Comparison of ENCODE assay signal across 13 cellular contexts in the genomic region with DNA sequence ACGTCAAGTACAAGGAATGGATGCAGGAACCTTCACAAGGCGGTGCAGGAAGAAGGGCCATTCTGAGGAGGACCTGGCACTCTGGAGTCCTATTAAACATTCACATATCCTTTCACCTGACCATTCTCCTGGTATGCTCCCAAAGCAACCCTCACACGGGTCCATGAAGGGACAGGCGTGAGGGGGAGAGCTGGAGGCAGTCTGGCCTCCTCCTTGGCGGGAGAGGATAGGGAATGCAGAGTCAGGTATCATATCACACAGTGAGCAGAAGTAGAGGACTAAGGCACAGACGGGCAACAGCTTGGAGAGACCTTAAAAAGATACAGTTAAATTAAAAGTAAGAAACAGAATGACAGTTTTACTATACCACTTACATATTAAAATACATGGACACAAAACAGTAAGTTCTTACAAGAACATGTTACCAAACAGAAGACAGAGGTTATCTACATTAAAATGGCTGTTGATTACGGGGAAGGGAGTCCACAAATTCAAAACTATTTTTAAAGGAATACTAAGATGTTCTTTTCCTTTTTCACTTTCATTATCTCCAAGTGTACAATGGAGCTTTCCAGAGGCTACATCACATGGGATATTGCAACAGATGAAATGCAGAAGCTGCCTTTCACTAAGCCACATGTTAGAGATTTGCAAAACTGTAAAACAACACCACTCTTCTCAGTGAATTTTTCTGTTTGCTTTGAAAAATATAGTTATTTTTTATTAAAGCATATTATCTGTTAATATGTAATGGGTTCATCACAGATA. TPM values are rescaled to one million over a fixed set of nuclear protein-coding genes. Genes with fewer than 3 reads are reported as not detected.
DNase-seq lines count a peak whose midpoint lies in the region; ATAC-seq and TF ChIP-seq lines count a peak whose summit lies in the region.
"Had no signal": no experiment of that assay in that cellular context is flagged by ENCODE, and none has a peak within 500 bp of the region (broad histone marks: within the 10 kb centered on the region; RNA-seq: fewer than 3 reads in every experiment).

No MANE protein-coding gene starts in this region.

- 88% methylated on average over 7 of the region's 7 CpGs for WGBS in mammary epithelial cell (ENCODE audit: low coverage, missing lambda C conversion rate)

- H3K9me3 ChIP-seq in mammary epithelial cell (replicated peaks; ENCODE audit: insufficient read depth, low read length) = no peaks in the 10 kb centered on the region
- H3K9me3 ChIP-seq in mucosa of rectum (ENCODE audit: control insufficient read depth in 2 of 2, low read length in 2 of 2) = no peaks in the 10 kb centered on the region
- no peaks in the 10 kb centered on the region for H3K9me3 ChIP-seq in vagina
- H3K9me3 ChIP-seq: colonic mucosa had no signal

- H3K4me1 Mint-ChIP-seq in MCF 10A (ENCODE audit: insufficient read depth, unreplicated experiment) = peaks cover 4% of the 10 kb centered on the region
- H3K4me1 Mint-ChIP-seq in central memory CD8-positive, alpha-beta T cell = peaks cover 52% of the 10 kb centered on the region

- TF ChIP-seq POLR2A in vagina (IDR thresholded peaks at IDR 0.05) = no peak

- H3K4me2 ChIP-seq in mammary epithelial cell (ENCODE audit: insufficient read depth, low read depth, low read length) = no peak overlapping the region

- no peak overlapping the region for H3K27ac ChIP-seq in mammary epithelial cell (ENCODE audit: insufficient read depth, low read depth, low read length)
- peak overlapping the region; percentile 11 for H3K27ac ChIP-seq in mucosa of rectum (ENCODE audit: low read depth in 2 of 2, low read length in 2 of 2)
- peak overlapping the region; percentile 70 for H3K27ac ChIP-seq in vagina
- H3K27ac ChIP-seq: C4-2B, colonic mucosa had no signal

- H3K27me3 ChIP-seq in mammary epithelial cell (ENCODE audit: insufficient read depth, low read length) (no peaks in the 10 kb centered on the region), mucosa of rectum (ENCODE audit: control insufficient read depth in 2 of 2, insufficient read depth in 2 of 2, low read length in 2 of 2) (no peaks in the 10 kb centered on the region), vagina (no peaks in the 10 kb centered on the region)
- H3K27me3 ChIP-seq: colonic mucosa had no signal

- in situ Hi-C loops in mammary epithelial cell (cut with MboI; ENCODE audit: low sequenced_read_pairs in 2 of 2) = no loop called here

- no peaks in the 10 kb centered on the region for H3K27me3 Mint-ChIP-seq in MCF 10A (ENCODE audit: insufficient read depth, unreplicated experiment)
- H3K27me3 Mint-ChIP-seq in central memory CD8-positive, alpha-beta T cell = no peaks in the 10 kb centered on the region

- DNase-seq in MCF 10A (ENCODE audit: unreplicated experiment) (no peak), mammary epithelial cell (no peak), vagina (ENCODE audit: extremely low spot score in 2 of 2) (no peak), NCI-H345 (lab: John Stamatoyannopoulos, UW) (no peak), dermis blood vessel endothelial cell (no peak)
- DNase-seq in central memory CD8-positive, alpha-beta T cell (ENCODE audit: low spot score in 2 of 2) = no peak
- DNase-seq: colonic mucosa, GOT3, NCI-H1930, SHP77 treated with DMSO at 0.1 percent for 48 hours had no signal

- H3K9me3 Mint-ChIP-seq in MCF 10A (ENCODE audit: unreplicated experiment) = no peaks in the 10 kb centered on the region
- H3K9me3 Mint-ChIP-seq in central memory CD8-positive, alpha-beta T cell = no peaks in the 10 kb centered on the region

- intact Hi-C loops in MCF 10A (cut with micrococcal nuclease) = loop anchor here (10.0 kb wide), 1 partner anchor 57 kb away; the partner anchor contains the start of gene XPO6
- intact Hi-C loops in mammary epithelial cell (cut with micrococcal nuclease) = no loop called here
- intact Hi-C loops in vagina (cut with DNase I) = no loop called here

- no peaks in the 10 kb centered on the region for H4K20me1 ChIP-seq in mammary epithelial cell (ENCODE audit: insufficient read depth, low read length)

- POLR2A ChIA-PET in MCF 10A (lab: Yijun Ruan, JAX) = interaction anchor here (1.5 kb wide), 1 partner anchor 34 kb away, joined by 6 read pairs; no protein-coding TSS in a partner anchor

- H3K36me3 Mint-ChIP-seq in MCF 10A (ENCODE audit: insufficient read depth, unreplicated experiment) = peaks cover 77% of the 10 kb centered on the region
- peaks cover 39% of the 10 kb centered on the region for H3K36me3 Mint-ChIP-seq in central memory CD8-positive, alpha-beta T cell (ENCODE audit: insufficient read depth)

- H3K36me3 ChIP-seq in mammary epithelial cell (ENCODE audit: insufficient read depth, low read length) (peaks cover 29% of the 10 kb centered on the region), mucosa of rectum (ENCODE audit: control insufficient read depth in 2 of 2, insufficient read depth in 2 of 2, low read length in 2 of 2) (peaks cover 18 to 30% of the 10 kb centered on the region in 2 donors), vagina (peaks cover 0 to 14% of the 10 kb centered on the region in 2 donors)

- TF ChIP-seq CTCF in MCF 10A (IDR thresholded peaks at IDR 0.05; ENCODE audit: unreplicated experiment) (no peak), mammary epithelial cell (conservative IDR thresholded peaks at IDR 0.05 in 1 of 2, IDR thresholded peaks at IDR 0.05 in 1 of 2; ENCODE audit: extremely low read depth in 1 of 2, insufficient read depth in 1 of 2, low read depth in 1 of 2, low read length in 2 of 2) (no peak), vagina (IDR thresholded peaks at IDR 0.05) (no peak)

- ATAC-seq in central memory CD8-positive, alpha-beta T cell (replicated peaks; ENCODE audit: extremely low read depth, poor library complexity, severe bottlenecking) = no peak
- no peak for ATAC-seq in HG03432 (IDR thresholded peaks at IDR 0.05; ENCODE audit: unreplicated experiment)

- H3K4me3 Mint-ChIP-seq in MCF 10A (ENCODE audit: unreplicated experiment) = no peak overlapping the region
- no peak overlapping the region for H3K4me3 Mint-ChIP-seq in central memory CD8-positive, alpha-beta T cell

- peaks cover 83% of the 10 kb centered on the region for H3K79me2 ChIP-seq in mammary epithelial cell (ENCODE audit: insufficient read depth, low read length)

- BruUV-seq in MCF 10A (replicated peaks; lab: Mats Ljungman, UMichigan) (no TSS peak), mammary epithelial cell (replicated peaks; lab: Mats Ljungman, UMichigan) (no TSS peak)

- H3K27ac Mint-ChIP-seq in MCF 10A (ENCODE audit: low read depth, unreplicated experiment) = peak overlapping the region; percentile 28
- peak overlapping the region; percentile 82 for H3K27ac Mint-ChIP-seq in central memory CD8-positive, alpha-beta T cell (ENCODE audit: low read depth)

- H3K4me1 ChIP-seq in mammary epithelial cell (ENCODE audit: insufficient read depth, low read length) = no peaks in the 10 kb centered on the region
- peaks cover 0 to 2% of the 10 kb centered on the region in 2 donors for H3K4me1 ChIP-seq in mucosa of rectum (ENCODE audit: control insufficient read depth in 2 of 2, insufficient read depth in 2 of 2, low read length in 2 of 2)
- H3K4me1 ChIP-seq in vagina = peaks cover 1% of the 10 kb centered on the region
- H3K4me1 ChIP-seq: colonic mucosa had no signal

- H3K4me3 ChIP-seq in mammary epithelial cell (replicated peaks in 1 of 3; ENCODE audit: insufficient read depth in 1 of 3, low read depth in 2 of 3, low read length in 3 of 3) (no peak overlapping the region), mucosa of rectum (ENCODE audit: low read length in 2 of 2) (no peak overlapping the region), vagina (peak overlapping the region in 1 of 2 donors; percentile 6)
- H3K4me3 ChIP-seq: colonic mucosa had no signal

- dilution Hi-C loops in mammary epithelial cell (cut with HindIII; ENCODE audit: low sequenced_read_pairs) = no loop called here

- H3K9ac ChIP-seq in mammary epithelial cell (ENCODE audit: insufficient read depth, low read length) (no peak overlapping the region), mucosa of rectum (ENCODE audit: low read depth in 1 of 2, low read length in 2 of 2) (no peak overlapping the region)

- H2AFZ ChIP-seq in mammary epithelial cell (ENCODE audit: low read depth, low read length) = no peak overlapping the region

- CTCF ChIA-PET in MCF 10A (lab: Yijun Ruan, JAX) (no interaction called here), mammary epithelial cell (lab: Charles Lee; ENCODE audit: low non-redundant PET) (no interaction called here)

RNA-seq across cellular contexts. Expression of gene XPO6, which starts 53.8 kb away (rescaled TPM):
- total RNA-seq in MCF 10A (2022) (184 and 200 TPM in 2 replicates), mammary epithelial cell (100 to 1,000 TPM in 1 of 2 donors, 10 to 100 TPM in 1; 81.0 to 166 TPM), vagina (72.7 TPM), dermis blood vessel endothelial cell (89.7 and 112 TPM in 2 replicates)
- polyA plus RNA-seq in mammary epithelial cell = 148 TPM
- polyA minus RNA-seq in mammary epithelial cell = 228 TPM
